ENCODE assay signal across 8 cellular contexts in the genomic region with DNA sequence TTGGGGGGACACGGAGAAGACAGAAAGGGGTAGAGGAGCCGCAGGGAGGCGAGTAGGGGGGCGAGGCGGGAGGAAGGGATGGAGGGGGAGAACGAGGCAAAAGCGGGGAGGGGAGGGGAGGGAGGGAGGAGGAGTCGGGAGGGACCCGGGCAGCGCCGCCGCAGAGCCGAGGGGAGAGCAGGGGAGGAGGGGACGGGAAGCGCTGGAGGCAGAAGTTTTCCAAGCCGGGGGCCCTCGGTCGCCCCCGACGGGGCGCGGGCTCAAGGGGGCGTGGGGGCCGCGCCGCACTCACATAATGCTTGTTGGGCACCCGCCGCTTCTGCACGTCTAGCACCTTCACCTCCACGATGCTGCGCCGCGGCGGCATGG. TPM values are rescaled to one million over a fixed set of nuclear protein-coding genes. Genes with fewer than 3 reads are reported as not detected.
A peak's percentile ranks its signal among the peaks of the same experiment; 100 is the strongest.
DNase-seq lines count a peak whose midpoint lies in the region; ATAC-seq, FAIRE-seq and TF ChIP-seq lines count a peak whose summit lies in the region.

No MANE protein-coding gene starts in this region.

- H3K4me1 Mint-ChIP-seq in GM23338, result peaks cover 55% of the 10 kb centered on the region
- peaks cover 15% of the 10 kb centered on the region for H3K4me1 Mint-ChIP-seq in activated CD4-positive, alpha-beta memory T cell treated with anti-CD3 and anti-CD28 coated beads for 36 hours (ENCODE audit: low read depth)

- peaks cover 10% of the 10 kb centered on the region; the same call in 2 of the 3 replicates for H3K36me3 Mint-ChIP-seq in GM23338 (ENCODE audit: low read depth)
- H3K36me3 Mint-ChIP-seq in activated CD4-positive, alpha-beta memory T cell treated with anti-CD3 and anti-CD28 coated beads for 36 hours, result no peaks in the 10 kb centered on the region

- H3K9me3 Mint-ChIP-seq in GM23338, result no peaks in the 10 kb centered on the region
- no peaks in the 10 kb centered on the region for H3K9me3 Mint-ChIP-seq in activated CD4-positive, alpha-beta memory T cell treated with anti-CD3 and anti-CD28 coated beads for 36 hours

- POLR2A ChIA-PET in activated CD4-positive, alpha-beta memory T cell treated with anti-CD3 and anti-CD28 coated beads for 36 hours (lab: Charles Lee), result interaction anchor here (0.6 kb wide), 1 partner anchor 529 kb away, joined by 3 read pairs; no protein-coding TSS in a partner anchor

- FAIRE-seq in pancreas (lab: Jason Lieb, UNC), result no peak

- no peaks in the 10 kb centered on the region for H3K9me2 ChIP-seq in GM23338 (ENCODE audit: insufficient read depth)

- peaks cover 10% of the 10 kb centered on the region; the same call in 1 of the 2 replicates for H3F3A ChIP-seq in GM23338 (replicated peaks; ENCODE audit: low read depth)

- peak; percentile 16 for ATAC-seq in GM23338
- peak; percentile 18 for ATAC-seq in Right ventricle myocardium inferior
- ATAC-seq in pancreas, result peak; percentile 27 to 50 (median 42)
- ATAC-seq in HG03135 (IDR thresholded peaks at IDR 0.05; ENCODE audit: unreplicated experiment), result no peak
- no peak for ATAC-seq in HG02884 (IDR thresholded peaks at IDR 0.05; ENCODE audit: unreplicated experiment)

- H3K4me3 ChIP-seq in GM23338 (peak overlapping the region; percentile 98), pancreas (peak overlapping the region; percentile 80 to 87 (median 82))

- peaks cover 42% of the 10 kb centered on the region for H3K79me2 ChIP-seq in GM23338 (replicated peaks; ENCODE audit: insufficient read depth)

- peaks cover 34% of the 10 kb centered on the region for H3K4me1 ChIP-seq in GM23338 (ENCODE audit: insufficient read depth)
- peaks cover 0 to 5% (median 3%) of the 10 kb centered on the region in 3 donors for H3K4me1 ChIP-seq in pancreas

- H3K27ac Mint-ChIP-seq in GM23338, result no peak overlapping the region
- H3K27ac Mint-ChIP-seq in activated CD4-positive, alpha-beta memory T cell treated with anti-CD3 and anti-CD28 coated beads for 36 hours, result no peak overlapping the region

- intact Hi-C loops in activated CD4-positive, alpha-beta memory T cell treated with anti-CD3 and anti-CD28 coated beads for 36 hours (cut with micrococcal nuclease), result no loop called here
- intact Hi-C loops in Right ventricle myocardium inferior (cut with DNase I), result no loop called here
- intact Hi-C loops in pancreas (cut with DNase I), result no loop called here

- H3K36me3 ChIP-seq in GM23338 (ENCODE audit: insufficient read depth) (0 out of 2 replicates have a peak, but pooled peaks cover 7% of the 10 kb centered on the region), pancreas (no peaks in the 10 kb centered on the region)

- peaks cover 20% of the 10 kb centered on the region for H3K27me3 Mint-ChIP-seq in GM23338 (ENCODE audit: insufficient read depth, low read depth, poor library complexity)
- peaks cover 36% of the 10 kb centered on the region for H3K27me3 Mint-ChIP-seq in activated CD4-positive, alpha-beta memory T cell treated with anti-CD3 and anti-CD28 coated beads for 36 hours

- H3K9me3 ChIP-seq in pancreas, result no peaks in the 10 kb centered on the region

- CTCF ChIA-PET in activated CD4-positive, alpha-beta memory T cell treated with anti-CD3 and anti-CD28 coated beads for 36 hours (lab: Charles Lee), result no interaction called here

- no peaks in the 10 kb centered on the region for H3K27me3 ChIP-seq in GM23338 (ENCODE audit: insufficient read depth)
- no peaks in the 10 kb centered on the region for H3K27me3 ChIP-seq in pancreas

- peak overlapping the region; percentile 11; the same call in 1 of the 2 replicates for H2AFZ ChIP-seq in GM23338

- TF ChIP-seq CTCF in GM23338 (conservative IDR thresholded peaks at IDR 0.05; ENCODE audit: low read depth in 2 of 2) (no peak), pancreas (IDR thresholded peaks at IDR 0.05) (no peak)

- peaks cover 31% of the 10 kb centered on the region for H4K20me1 ChIP-seq in GM23338 (replicated peaks; ENCODE audit: insufficient read depth)

- peak overlapping the region; percentile 89 for H3K4me3 Mint-ChIP-seq in GM23338
- peak overlapping the region; percentile 54 for H3K4me3 Mint-ChIP-seq in activated CD4-positive, alpha-beta memory T cell treated with anti-CD3 and anti-CD28 coated beads for 36 hours

- 0 to 1% methylated on average over 8 to 34 of the region's 34 CpGs for WGBS in pancreas, 2 donors

- H3K27ac ChIP-seq in GM23338 (ENCODE audit: low read depth) (peak overlapping the region; percentile 75; the same call in 1 of the 2 replicates), pancreas (peak overlapping the region in 3 of 4 donors; percentile 28 to 75 (median 48))

- DNase-seq in AG08395 (ENCODE audit: low spot score) (peak; percentile 34), GM23338 (ENCODE audit: low spot score) (peak; percentile 74), Right ventricle myocardium inferior (ENCODE audit: missing footprints) (no peak), pancreas (peak; percentile 47 to 81 (median 66)), cerebellar cortex (ENCODE audit: low spot score) (no peak)
- DNase-seq in activated CD4-positive, alpha-beta memory T cell treated with anti-CD3 and anti-CD28 coated beads for 36 hours, result no peak

- peak overlapping the region; percentile 100 for H3K4me2 ChIP-seq in GM23338

TF ChIP-seq in GM23338, 12 proteins besides CTCF, POLR2A, EP300 and RAD21 (continues in another document):
- TF ChIP-seq, protein P1, sequence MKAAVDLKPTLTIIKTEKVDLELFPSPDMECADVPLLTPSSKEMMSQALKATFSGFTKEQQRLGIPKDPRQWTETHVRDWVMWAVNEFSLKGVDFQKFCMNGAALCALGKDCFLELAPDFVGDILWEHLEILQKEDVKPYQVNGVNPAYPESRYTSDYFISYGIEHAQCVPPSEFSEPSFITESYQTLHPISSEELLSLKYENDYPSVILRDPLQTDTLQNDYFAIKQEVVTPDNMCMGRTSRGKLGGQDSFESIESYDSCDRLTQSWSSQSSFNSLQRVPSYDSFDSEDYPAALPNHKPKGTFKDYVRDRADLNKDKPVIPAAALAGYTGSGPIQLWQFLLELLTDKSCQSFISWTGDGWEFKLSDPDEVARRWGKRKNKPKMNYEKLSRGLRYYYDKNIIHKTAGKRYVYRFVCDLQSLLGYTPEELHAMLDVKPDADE (IDR thresholded peaks at IDR 0.05), result no peak
- TF ChIP-seq, protein P2, sequence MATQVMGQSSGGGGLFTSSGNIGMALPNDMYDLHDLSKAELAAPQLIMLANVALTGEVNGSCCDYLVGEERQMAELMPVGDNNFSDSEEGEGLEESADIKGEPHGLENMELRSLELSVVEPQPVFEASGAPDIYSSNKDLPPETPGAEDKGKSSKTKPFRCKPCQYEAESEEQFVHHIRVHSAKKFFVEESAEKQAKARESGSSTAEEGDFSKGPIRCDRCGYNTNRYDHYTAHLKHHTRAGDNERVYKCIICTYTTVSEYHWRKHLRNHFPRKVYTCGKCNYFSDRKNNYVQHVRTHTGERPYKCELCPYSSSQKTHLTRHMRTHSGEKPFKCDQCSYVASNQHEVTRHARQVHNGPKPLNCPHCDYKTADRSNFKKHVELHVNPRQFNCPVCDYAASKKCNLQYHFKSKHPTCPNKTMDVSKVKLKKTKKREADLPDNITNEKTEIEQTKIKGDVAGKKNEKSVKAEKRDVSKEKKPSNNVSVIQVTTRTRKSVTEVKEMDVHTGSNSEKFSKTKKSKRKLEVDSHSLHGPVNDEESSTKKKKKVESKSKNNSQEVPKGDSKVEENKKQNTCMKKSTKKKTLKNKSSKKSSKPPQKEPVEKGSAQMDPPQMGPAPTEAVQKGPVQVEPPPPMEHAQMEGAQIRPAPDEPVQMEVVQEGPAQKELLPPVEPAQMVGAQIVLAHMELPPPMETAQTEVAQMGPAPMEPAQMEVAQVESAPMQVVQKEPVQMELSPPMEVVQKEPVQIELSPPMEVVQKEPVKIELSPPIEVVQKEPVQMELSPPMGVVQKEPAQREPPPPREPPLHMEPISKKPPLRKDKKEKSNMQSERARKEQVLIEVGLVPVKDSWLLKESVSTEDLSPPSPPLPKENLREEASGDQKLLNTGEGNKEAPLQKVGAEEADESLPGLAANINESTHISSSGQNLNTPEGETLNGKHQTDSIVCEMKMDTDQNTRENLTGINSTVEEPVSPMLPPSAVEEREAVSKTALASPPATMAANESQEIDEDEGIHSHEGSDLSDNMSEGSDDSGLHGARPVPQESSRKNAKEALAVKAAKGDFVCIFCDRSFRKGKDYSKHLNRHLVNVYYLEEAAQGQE (IDR thresholded peaks at IDR 0.05; ENCODE audit: unreplicated experiment), result no peak
- TF ChIP-seq ZNF114 (CRISPR knock-in tag; IDR thresholded peaks at IDR 0.05) (no peak), JUNB (IDR thresholded peaks at IDR 0.05; ENCODE audit: unreplicated experiment) (no peak), STAT1 (IDR thresholded peaks at IDR 0.05; ENCODE audit: unreplicated experiment) (no peak), ZNF331 (CRISPR knock-in tag; IDR thresholded peaks at IDR 0.05; ENCODE audit: low read depth) (no peak), NANOG (IDR thresholded peaks at IDR 0.05; ENCODE audit: borderline replicate concordance) (no peak), CREB1 (CRISPR knock-in tag; IDR thresholded peaks at IDR 0.05; ENCODE audit: low read depth) (no peak), POLR2AphosphoS5 (IDR thresholded peaks at IDR 0.05; ENCODE audit: low read depth) (no peak)

RNA-seq across cellular contexts. Expression of a gene that starts 0.4 kb away (rescaled TPM):
- total RNA-seq in GM23338 (2014; rRNA removed; shearing (Covaris generic)), result 50.1 and 52.5 TPM in 2 replicates
- polyA plus RNA-seq in GM23338 (2016; fragmentation: Nextera tagmentation; extraction: Ambion mirVana) (40.2 and 48.0 TPM in 2 replicates), pancreas (1 to 10 TPM; 4.2 to 4.3 TPM)
- total RNA-seq in activated CD4-positive, alpha-beta memory T cell treated with anti-CD3 and anti-CD28 coated beads for 36 hours, result 1 to 10 TPM in 1 of 2 experiments, under 1 TPM in 1; 0.99 to 1.1 TPM
- total RNA-seq in Right ventricle myocardium inferior (5.4 TPM), pancreas (10 to 100 TPM in 5 of 6 donors, 1 to 10 TPM in 1; 9.7 to 24.9 (median 12.9) TPM)

Comparison
In these comparisons a context has a peak if more than half of its experiments do, and no peak if none do; other contexts are left out.
1. DNase-seq: peak in AG08395 (single experiment), GM23338 (single experiment) and pancreas (6 of 6); none in activated CD4-positive, alpha-beta memory T cell treated with anti-CD3 and anti-CD28 coated beads for 36 hours (single experiment), Right ventricle myocardium inferior (single experiment) and cerebellar cortex (single experiment).
2. ATAC-seq: peak in GM23338 (single experiment), Right ventricle myocardium inferior (single experiment) and pancreas (4 of 4); none in HG03135 (single experiment) and HG02884 (single experiment).